In the genomic region with DNA sequence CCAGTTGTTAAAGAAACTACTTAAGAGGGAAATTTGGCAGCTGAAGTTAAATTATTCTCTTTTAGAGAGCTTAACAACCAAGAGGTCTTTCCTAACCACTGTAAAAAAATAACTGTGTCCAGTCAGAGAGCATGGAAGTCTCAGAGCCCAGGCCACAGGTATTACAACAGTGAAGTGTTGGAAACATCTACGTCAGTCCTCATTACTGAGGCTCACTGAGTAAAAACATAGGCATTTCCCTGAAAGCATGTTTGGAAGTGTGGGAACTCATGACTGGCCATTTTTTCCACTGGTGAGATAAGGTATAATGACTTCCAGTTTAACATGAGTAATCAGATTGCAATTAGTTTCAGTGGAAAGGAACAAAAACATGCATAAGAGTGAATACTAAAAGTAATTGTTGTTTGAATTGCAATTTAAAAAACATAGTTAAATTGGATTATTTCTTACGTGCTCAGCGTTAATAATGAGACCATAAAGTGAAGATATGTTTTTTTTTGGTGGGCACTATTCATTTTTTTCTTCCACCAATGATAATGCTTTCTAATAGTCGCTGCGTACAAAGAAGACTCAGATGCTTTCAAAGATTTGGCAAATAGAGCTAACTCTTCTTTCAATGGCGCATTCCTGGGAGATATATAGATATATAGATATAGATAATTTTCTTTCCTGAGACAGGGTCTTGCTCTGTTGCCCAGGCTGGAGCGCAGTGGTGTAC, we compare ENCODE assay signal across 1 cellular context.
TF ChIP-seq lines count a peak whose summit lies in the region.

No MANE protein-coding gene starts in this region.

TF ChIP-seq in endothelial cell of umbilical vein, 7 proteins besides CTCF, POLR2A, EP300 and RAD21 (continued from another document):
- TF ChIP-seq GATA2 (IDR thresholded peaks at IDR 0.05; ENCODE audit: insufficient read depth, insufficient read length, low read depth, low read length) = peak; percentile 76
- TF ChIP-seq, protein P1, sequence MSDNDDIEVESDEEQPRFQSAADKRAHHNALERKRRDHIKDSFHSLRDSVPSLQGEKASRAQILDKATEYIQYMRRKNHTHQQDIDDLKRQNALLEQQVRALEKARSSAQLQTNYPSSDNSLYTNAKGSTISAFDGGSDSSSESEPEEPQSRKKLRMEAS (IDR thresholded peaks at IDR 0.05; ENCODE audit: insufficient read depth, insufficient read length) = no peak
- TF ChIP-seq EZH2 (IDR thresholded peaks at IDR 0.05; ENCODE audit: borderline replicate concordance, low read depth, low read length, severe bottlenecking) = no peak
